Comparison of ENCODE assay signal across 26 cellular contexts in genomic region chr5:135066781-135067430, GRCh38. TPM values are rescaled to one million over a fixed set of nuclear protein-coding genes. Genes with fewer than 3 reads are reported as not detected.
"Had no signal": no experiment of that assay in that cellular context is flagged by ENCODE, and none has a peak within 500 bp of the region (broad histone marks: within the 10 kb centered on the region; RNA-seq: fewer than 3 reads in every experiment).

No MANE protein-coding gene starts in this region.

- H3K9me3 ChIP-seq: heart left ventricle, left lung, ovary, stomach, thoracic aorta had no signal

- H3K27me3 ChIP-seq: ovary had no signal

- H3K4me1 Mint-ChIP-seq: stimulated activated effector memory CD8-positive, alpha-beta T cell treated with anti-CD3 and anti-CD28 coated beads, Interleukin-12 subunit alpha, Interleukin-12 subunit beta, amount 100 ng/mL, for 72 hours had no signal

- H3K4me3 Mint-ChIP-seq: naive B cell; nephron; stimulated activated effector memory CD8-positive, alpha-beta T cell treated with anti-CD3 and anti-CD28 coated beads, Interleukin-12 subunit alpha, Interleukin-12 subunit beta, amount 100 ng/mL, for 72 hours had no signal

- H3K36me3 ChIP-seq: heart left ventricle, left lung, ovary, stomach, thoracic aorta had no signal

- H3K4me1 ChIP-seq: left lung had no signal

- H3K27ac ChIP-seq: coronary artery, heart left ventricle, left lung, ovary, stomach, thoracic aorta had no signal

- H3K9me3 Mint-ChIP-seq: naive B cell; nephron; stimulated activated effector memory CD8-positive, alpha-beta T cell treated with anti-CD3 and anti-CD28 coated beads, Interleukin-12 subunit alpha, Interleukin-12 subunit beta, amount 100 ng/mL, for 72 hours had no signal

- H3K4me3 ChIP-seq: coronary artery, heart left ventricle, left lung, lung, ovary, smooth muscle cell, stomach, thoracic aorta had no signal

- DNase-seq: caudate nucleus; effector CD8-positive, alpha-beta T cell; heart left ventricle; hippocampal formation; kidney glomerular epithelial cell; mesendoderm; naive B cell; ovary; right cardiac atrium; stimulated activated CD4-positive, alpha-beta T cell treated with anti-CD3 and anti-CD28 coated beads, Interleukin-4, amount 100 ng/mL, for 1 hour; stimulated activated CD8-positive, alpha-beta memory T cell treated with anti-CD3 and anti-CD28 coated beads, Interleukin-4, amount 100 ng/mL, for 48 hours; stomach; substantia nigra; trophoblast cell had no signal

- H3K36me3 Mint-ChIP-seq: naive B cell; stimulated activated effector memory CD8-positive, alpha-beta T cell treated with anti-CD3 and anti-CD28 coated beads, Interleukin-12 subunit alpha, Interleukin-12 subunit beta, amount 100 ng/mL, for 72 hours had no signal

- H3K27ac Mint-ChIP-seq: nephron; progenitor cell of endocrine pancreas; stimulated activated effector memory CD8-positive, alpha-beta T cell treated with anti-CD3 and anti-CD28 coated beads, Interleukin-12 subunit alpha, Interleukin-12 subunit beta, amount 100 ng/mL, for 72 hours had no signal

RNA-seq across cellular contexts. Expression of gene PITX1, which starts 32.9 kb away (rescaled TPM):
- total RNA-seq: cerebellum, dermis microvascular lymphatic vessel endothelial cell, frontal cortex, glomerular endothelial cell, thoracic aorta had no signal
